Comparison of ENCODE assay signal across 31 cellular contexts in the genomic region with DNA sequence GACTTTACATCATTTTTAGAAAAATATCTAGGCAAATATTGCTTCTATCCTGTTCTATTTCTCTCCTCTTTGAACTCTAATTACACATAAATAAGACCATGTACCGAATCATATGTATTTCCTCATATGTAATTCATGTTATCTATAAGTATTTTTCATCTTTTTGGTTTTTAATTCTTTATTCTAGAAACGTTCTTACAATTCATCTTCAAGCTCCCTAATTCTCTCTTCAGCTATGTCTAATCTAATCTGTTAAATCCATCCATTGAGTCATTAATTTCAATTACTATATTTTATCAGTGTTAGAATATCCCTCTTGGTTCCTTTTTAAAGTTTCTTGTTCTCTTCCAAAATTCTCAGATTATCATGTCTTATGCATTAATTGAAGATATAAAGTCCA.
"Had no signal": no experiment of that assay in that cellular context is flagged by ENCODE, and none has a peak within 500 bp of the region (broad histone marks: within the 10 kb centered on the region; RNA-seq: fewer than 3 reads in every experiment).

No MANE protein-coding gene starts in this region.

- DNase-seq: activated CD4-positive, alpha-beta memory T cell treated with anti-CD3 and anti-CD28 coated beads, Interleukin-2, amount 10 ng/mL, durations not matched to agents 7 days and 5 days; activated CD4-positive, alpha-beta T cell treated with anti-CD3 and anti-CD28 coated beads for 1 hour; activated CD4-positive, alpha-beta T cell treated with anti-CD3 and anti-CD28 coated beads for 36 hours; activated CD4-positive, alpha-beta T cell treated with anti-CD3 and anti-CD28 coated beads for 48 hours; activated CD4-positive, alpha-beta T cell treated with anti-CD3 and anti-CD28 coated beads, Interleukin-2, amount 10 ng/mL, durations not matched to agents 7 days and 5 days; activated CD4-positive, alpha-beta T cell treated with anti-CD3 and anti-CD28 coated beads, Interleukin-2, amount 50 U/mL, for 48 hours; activated CD4-positive, CD25-positive, alpha-beta regulatory T cell; activated CD8-positive, alpha-beta memory T cell treated with anti-CD3 and anti-CD28 coated beads for 24 hours; activated CD8-positive, alpha-beta memory T cell treated with anti-CD3 and anti-CD28 coated beads, Interleukin-2, amount 10 ng/mL, durations not matched to agents 7 days and 5 days; activated CD8-positive, alpha-beta memory T cell treated with anti-CD3 and anti-CD28 coated beads, Interleukin-2, amount 50 U/mL, for 48 hours; activated CD8-positive, alpha-beta T cell treated with anti-CD3 and anti-CD28 coated beads, Interleukin-2, amount 10 ng/mL, durations not matched to agents 7 days and 5 days; activated effector memory CD4-positive, alpha-beta T cell treated with Interleukin-2 at 50 U/mL for 16 hours; activated gamma-delta T cell; activated naive CD4-positive, alpha-beta T cell treated with anti-CD3 and anti-CD28 coated beads, Interleukin-2, amount 10 ng/mL, durations not matched to agents 7 days and 5 days; activated naive CD4-positive, alpha-beta T cell treated with Interleukin-2 at 50 U/mL for 16 hours; activated naive CD8-positive, alpha-beta T cell treated with anti-CD3 and anti-CD28 coated beads, Interleukin-2, amount 10 ng/mL, durations not matched to agents 7 days and 5 days; activated naive CD8-positive, alpha-beta T cell treated with anti-CD3 and anti-CD28 coated beads, Interleukin-2, amount 50 U/mL, for 24 hours; activated T-cell treated with anti-CD3 and anti-CD28 coated beads, Interleukin-2, amount 50 U/mL, for 24 hours; activated T-cell treated with anti-CD3 and anti-CD28 coated beads, Interleukin-2, amount 50 U/mL, for 48 hours; amygdala; anterior cingulate cortex; body of pancreas; brain microvascular endothelial cell; central memory CD4-positive, alpha-beta T cell; T-helper 2 cell; T-helper 9 cell; WERI-Rb-1 had no signal

- H3K9me3 ChIP-seq: ascending aorta, body of pancreas, breast epithelium had no signal

- H3K27ac ChIP-seq: ascending aorta, body of pancreas, brain microvascular endothelial cell, breast epithelium, WERI-Rb-1 had no signal

- ATAC-seq: activated CD4-positive, alpha-beta T cell treated with anti-CD3 and anti-CD28 coated beads for 36 hours; activated CD4-positive, CD25-positive, alpha-beta regulatory T cell treated with anti-CD3 and anti-CD28 coated beads, Interleukin-2, amount 50 U/mL, for 24 hours; activated CD8-positive, alpha-beta memory T cell treated with anti-CD3 and anti-CD28 coated beads, Interleukin-2, amount 10 ng/mL, durations not matched to agents 7 days and 5 days; activated CD8-positive, alpha-beta T cell treated with anti-CD3 and anti-CD28 coated beads, Interleukin-2, amount 10 ng/mL, durations not matched to agents 7 days and 5 days; activated naive CD8-positive, alpha-beta T cell treated with anti-CD3 and anti-CD28 coated beads, Interleukin-2, amount 50 U/mL, for 24 hours; body of pancreas; WTC11 had no signal

- H3K4me3 ChIP-seq: ascending aorta, body of pancreas, breast epithelium had no signal

- H3K36me3 ChIP-seq: ascending aorta, brain microvascular endothelial cell, breast epithelium, WERI-Rb-1 had no signal

- H3K4me1 ChIP-seq: ascending aorta, body of pancreas, breast epithelium had no signal

- H3K27me3 ChIP-seq: ascending aorta, body of pancreas, brain microvascular endothelial cell, breast epithelium had no signal
